Comparison of ENCODE assay signal across 11 cellular contexts in genomic region chr1:180131510-180131909, GRCh38. TPM values are rescaled to one million over a fixed set of nuclear protein-coding genes. Genes with fewer than 3 reads are reported as not detected.
A peak's percentile ranks its signal among the peaks of the same experiment; 100 is the strongest.
DNase-seq lines count a peak whose midpoint lies in the region; ATAC-seq and TF ChIP-seq lines count a peak whose summit lies in the region.
"Had no signal": no experiment of that assay in that cellular context is flagged by ENCODE, and none has a peak within 500 bp of the region (broad histone marks: within the 10 kb centered on the region; RNA-seq: fewer than 3 reads in every experiment).

No MANE protein-coding gene starts in this region.

- H3K36me3 ChIP-seq in IMR-90 (ENCODE audit: control insufficient read depth, insufficient read depth, low read length) (no peaks in the 10 kb centered on the region), colonic mucosa (no peaks in the 10 kb centered on the region)

- no peaks in the 10 kb centered on the region for H3K79me1 ChIP-seq in IMR-90 (ENCODE audit: low read depth in 1 of 2, low read length in 2 of 2)

- dilution Hi-C loops in IMR-90 (cut with HindIII; ENCODE audit: low sequenced_read_pairs, unreplicated experiment): no loop called here

- H3K9me1 ChIP-seq in IMR-90 (ENCODE audit: insufficient read depth, low read length): 0 out of 2 replicates have a peak, but pooled peaks cover 6% of the 10 kb centered on the region

- peak overlapping the region; percentile 5 to 62; a peak in 3 of 4 replicates for H4K8ac ChIP-seq in IMR-90 (ENCODE audit: low read depth in 2 of 2, low read length in 2 of 2)

- H2AFZ ChIP-seq in IMR-90 (replicated peaks; ENCODE audit: low read length, poor library complexity): peak overlapping the region; percentile 80

- no peak; the same call in 1 of the 2 replicates for TF ChIP-seq RAD21 in IMR-90 (IDR thresholded peaks at IDR 0.05; ENCODE audit: low read length)

- TF ChIP-seq CTCF in AG09319 (IDR thresholded peaks at IDR 0.05; ENCODE audit: low read depth, low read length) (no peak), IMR-90 (conservative IDR thresholded peaks at IDR 0.05; ENCODE audit: low read depth, low read length) (no peak), colonic mucosa (IDR thresholded peaks at IDR 0.05) (no peak)

- H3K9ac ChIP-seq in IMR-90 (ENCODE audit: low read depth, low read length) (peak overlapping the region; percentile 50; the same call in 1 of the 2 replicates), colonic mucosa (ENCODE audit: low read depth in 2 of 2, low read length in 2 of 2) (no peak overlapping the region)

- POLR2A ChIA-PET in IMR-90 (lab: Charles Lee; ENCODE audit: unreplicated experiment): no interaction called here
- POLR2A ChIA-PET in activated naive CD8-positive, alpha-beta T cell treated with anti-CD3 and anti-CD28 coated beads, Interleukin-2, amount 10 ng/mL, durations not matched to agents 7 days and 5 days (lab: Charles Lee): no interaction called here

- no peaks in the 10 kb centered on the region for H4K20me1 ChIP-seq in IMR-90 (ENCODE audit: insufficient read depth, low read length)

- TF ChIP-seq POLR2A in IMR-90 (IDR thresholded peaks at IDR 0.05; ENCODE audit: low read depth, low read length): no peak

- peak overlapping the region; percentile 84 for H3K4ac ChIP-seq in IMR-90 (ENCODE audit: low read depth, low read length)

- peak overlapping the region; percentile 75; the same call in 1 of the 2 replicates for H4K5ac ChIP-seq in IMR-90 (ENCODE audit: low read depth, low read length)

- H3K9me3 Mint-ChIP-seq in activated naive CD8-positive, alpha-beta T cell treated with anti-CD3 and anti-CD28 coated beads, Interleukin-2, amount 10 ng/mL, durations not matched to agents 7 days and 5 days: no peaks in the 10 kb centered on the region

- no peak overlapping the region for H3K4me3 ChIP-seq in IMR-90 (ENCODE audit: insufficient read depth, low read depth, low read length)
- H3K4me3 ChIP-seq in colonic mucosa: no peak overlapping the region

- H3K27ac Mint-ChIP-seq in activated naive CD8-positive, alpha-beta T cell treated with anti-CD3 and anti-CD28 coated beads, Interleukin-2, amount 10 ng/mL, durations not matched to agents 7 days and 5 days: no peak overlapping the region

- H3K4me1 Mint-ChIP-seq in activated naive CD8-positive, alpha-beta T cell treated with anti-CD3 and anti-CD28 coated beads, Interleukin-2, amount 10 ng/mL, durations not matched to agents 7 days and 5 days: peaks cover 6% of the 10 kb centered on the region

- peak; percentile 94 for ATAC-seq in IMR-90 (ENCODE audit: low read depth)
- peak; percentile 52 for ATAC-seq in activated naive CD8-positive, alpha-beta T cell treated with anti-CD3 and anti-CD28 coated beads, Interleukin-2, amount 10 ng/mL, durations not matched to agents 7 days and 5 days (ENCODE audit: low read depth)
- no peak for ATAC-seq in HG02798 (IDR thresholded peaks at IDR 0.05; ENCODE audit: poor library complexity, unreplicated experiment)
- ATAC-seq: left ventricle myocardium superior had no signal

- H4K91ac ChIP-seq in IMR-90 (ENCODE audit: insufficient read depth, low read depth, low read length): peak overlapping the region; percentile 42

- in situ Hi-C loops in IMR-90 (cut with MboI; ENCODE audit: low sequenced_read_pairs): no loop called here

- peak overlapping the region; percentile 0; the same call in 2 of the 3 replicates for H2BK15ac ChIP-seq in IMR-90 (ENCODE audit: low read depth, low read length)

- H3K9me3 ChIP-seq in IMR-90 (ENCODE audit: control insufficient read depth, insufficient read depth, low read length) (peaks cover 5% of the 10 kb centered on the region), colonic mucosa (no peaks in the 10 kb centered on the region)

- peak overlapping the region; percentile 62 for H3K14ac ChIP-seq in IMR-90 (replicated peaks; ENCODE audit: low read depth, low read length)

- peak overlapping the region; percentile 74 for H2AK9ac ChIP-seq in IMR-90 (replicated peaks; ENCODE audit: low read depth, low read length, poor library complexity)

- peak overlapping the region; percentile 87 for H2BK20ac ChIP-seq in IMR-90 (ENCODE audit: low read depth, low read length)

- peak overlapping the region; percentile 87; the same call in 1 of the 2 replicates for H2AK5ac ChIP-seq in IMR-90 (ENCODE audit: low read depth, low read length)

- H3K4me2 ChIP-seq in IMR-90 (ENCODE audit: low read depth, low read length): no peak overlapping the region

- peaks cover 23% of the 10 kb centered on the region for H3K27me3 Mint-ChIP-seq in activated naive CD8-positive, alpha-beta T cell treated with anti-CD3 and anti-CD28 coated beads, Interleukin-2, amount 10 ng/mL, durations not matched to agents 7 days and 5 days

- H3K4me1 ChIP-seq in IMR-90 (ENCODE audit: control insufficient read depth, insufficient read depth, low read length): peaks cover 17% of the 10 kb centered on the region
- no peaks in the 10 kb centered on the region for H3K4me1 ChIP-seq in colonic mucosa

- H3K27me3 ChIP-seq in IMR-90 (ENCODE audit: control insufficient read depth, insufficient read depth, low read length) (no peaks in the 10 kb centered on the region), colonic mucosa (no peaks in the 10 kb centered on the region)

- DNase-seq in AG09319 (ENCODE audit: extremely low read depth, low read depth) (peak; percentile 56), IMR-90 (peak; percentile 98), kidney tubule cell (ENCODE audit: low spot score) (peak; percentile 28), colonic mucosa (no peak), GM19238 (ENCODE audit: insufficient read length, low spot score) (no peak), nucleus accumbens (lab: John Stamatoyannopoulos, UW) (no peak)
- DNase-seq in activated naive CD8-positive, alpha-beta T cell treated with anti-CD3 and anti-CD28 coated beads, Interleukin-2, amount 10 ng/mL, durations not matched to agents 7 days and 5 days: no peak
- DNase-seq: activated CD4-positive, CD25-positive, alpha-beta regulatory T cell; left ventricle myocardium superior; NCI-H774 had no signal

- H3K4me3 Mint-ChIP-seq in activated naive CD8-positive, alpha-beta T cell treated with anti-CD3 and anti-CD28 coated beads, Interleukin-2, amount 10 ng/mL, durations not matched to agents 7 days and 5 days: no peak overlapping the region

- BruUV-seq in IMR-90 (replicated peaks; lab: Mats Ljungman, UMichigan): no TSS peak

- WGBS in IMR-90 (ENCODE audit: extremely low coverage in 2 of 2, insufficient read length in 1 of 2), 2 experiments: 0% methylated on average over 5 of the region's 5 CpGs; no CpG with 5 or more reads in 1 of the 2 experiments

- peak overlapping the region; percentile 62; the same call in 1 of the 2 replicates for H3K18ac ChIP-seq in IMR-90 (ENCODE audit: low read depth, low read length)

- H3K23ac ChIP-seq in IMR-90 (ENCODE audit: low read depth, low read length): peak overlapping the region; percentile 19; the same call in 1 of the 2 replicates

- H3K56ac ChIP-seq in IMR-90 (ENCODE audit: extremely low read depth, insufficient read depth, low read length): no peak overlapping the region

- peak overlapping the region; percentile 94 for H2BK5ac ChIP-seq in IMR-90 (ENCODE audit: low read depth, low read length, poor library complexity, severe bottlenecking)

- peak overlapping the region; percentile 85 for H2BK120ac ChIP-seq in IMR-90 (ENCODE audit: low read depth, low read length)

- no peaks in the 10 kb centered on the region for H3K36me3 Mint-ChIP-seq in activated naive CD8-positive, alpha-beta T cell treated with anti-CD3 and anti-CD28 coated beads, Interleukin-2, amount 10 ng/mL, durations not matched to agents 7 days and 5 days

- CTCF ChIA-PET in IMR-90 (lab: Yijun Ruan, JAX): interaction anchor here (0.7 kb wide), 1 partner anchor 12 kb away, joined by 3 read pairs; no protein-coding TSS in a partner anchor

- peak overlapping the region; percentile 91 for H3K27ac ChIP-seq in IMR-90 (ENCODE audit: insufficient read depth, low read length)
- H3K27ac ChIP-seq in colonic mucosa: no peak overlapping the region

- intact Hi-C loops in IMR-90 (cut with micrococcal nuclease) (no loop called here), colonic mucosa (cut with DNase I) (no loop called here)

TF ChIP-seq in IMR-90, 13 proteins besides CTCF, POLR2A, EP300 and RAD21:
- peak; percentile 14; the same call in 1 of the 2 replicates for TF ChIP-seq NFE2L2 (IDR thresholded peaks at IDR 0.05; ENCODE audit: low read depth, low read length)
- TF ChIP-seq FOS (IDR thresholded peaks at IDR 0.05; ENCODE audit: low read depth, low read length): peak; percentile 93
- peak; percentile 100 for TF ChIP-seq MAZ (IDR thresholded peaks at IDR 0.05; ENCODE audit: borderline replicate concordance, low read depth, low read length)
- peak; percentile 76 for TF ChIP-seq BHLHE40 (IDR thresholded peaks at IDR 0.05; ENCODE audit: low read depth, low read length)
- peak; percentile 91 for TF ChIP-seq RCOR1 (IDR thresholded peaks at IDR 0.05; ENCODE audit: insufficient replicate concordance, low read length)
- TF ChIP-seq CEBPB (IDR thresholded peaks at IDR 0.05; ENCODE audit: low read depth, low read length): peak; percentile 100
- TF ChIP-seq RFX5 (IDR thresholded peaks at IDR 0.05; ENCODE audit: low read depth, low read length): no peak
- TF ChIP-seq MXI1 (IDR thresholded peaks at IDR 0.05; ENCODE audit: borderline replicate concordance, low read depth, low read length): no peak
TF ChIP-seq in IMR-90: peak in this region for 6.

RNA-seq across cellular contexts. Expression of gene QSOX1, which starts 23.2 kb away (rescaled TPM):
- total RNA-seq in IMR-90 (2012; rRNA removed) (93.3 and 102 TPM in 2 replicates), colonic mucosa (100 to 1,000 TPM; 395 to 450 TPM)
- polyA plus RNA-seq in IMR-90 (2012; rRNA removed): 765 and 791 TPM in 2 replicates
- 1,392 and 1,573 TPM in 2 replicates for polyA plus RNA-seq in IMR-90 (2012; cell fraction: cytosol; rRNA removed)
- polyA plus RNA-seq in IMR-90 (2012; cell fraction: nucleus; rRNA removed; ENCODE audit: low replicate concordance): 755 and 1,109 TPM in 2 replicates
- 10 to 100 TPM; 22.8 to 27.1 TPM for total RNA-seq in activated naive CD8-positive, alpha-beta T cell treated with anti-CD3 and anti-CD28 coated beads, Interleukin-2, amount 10 ng/mL, durations not matched to agents 7 days and 5 days

Comparison
In these comparisons a context has a peak if more than half of its experiments do, and no peak if none do; other contexts are left out.
1. DNase-seq: peak in AG09319 (single experiment), IMR-90 (single experiment) and kidney tubule cell (single experiment); none in activated naive CD8-positive, alpha-beta T cell treated with anti-CD3 and anti-CD28 coated beads, Interleukin-2, amount 10 ng/mL, durations not matched to agents 7 days and 5 days (single experiment), colonic mucosa (single experiment), GM19238 (single experiment) and nucleus accumbens (0 of 56).